Comparison of ENCODE assay signal across 8 cellular contexts in the genomic region with DNA sequence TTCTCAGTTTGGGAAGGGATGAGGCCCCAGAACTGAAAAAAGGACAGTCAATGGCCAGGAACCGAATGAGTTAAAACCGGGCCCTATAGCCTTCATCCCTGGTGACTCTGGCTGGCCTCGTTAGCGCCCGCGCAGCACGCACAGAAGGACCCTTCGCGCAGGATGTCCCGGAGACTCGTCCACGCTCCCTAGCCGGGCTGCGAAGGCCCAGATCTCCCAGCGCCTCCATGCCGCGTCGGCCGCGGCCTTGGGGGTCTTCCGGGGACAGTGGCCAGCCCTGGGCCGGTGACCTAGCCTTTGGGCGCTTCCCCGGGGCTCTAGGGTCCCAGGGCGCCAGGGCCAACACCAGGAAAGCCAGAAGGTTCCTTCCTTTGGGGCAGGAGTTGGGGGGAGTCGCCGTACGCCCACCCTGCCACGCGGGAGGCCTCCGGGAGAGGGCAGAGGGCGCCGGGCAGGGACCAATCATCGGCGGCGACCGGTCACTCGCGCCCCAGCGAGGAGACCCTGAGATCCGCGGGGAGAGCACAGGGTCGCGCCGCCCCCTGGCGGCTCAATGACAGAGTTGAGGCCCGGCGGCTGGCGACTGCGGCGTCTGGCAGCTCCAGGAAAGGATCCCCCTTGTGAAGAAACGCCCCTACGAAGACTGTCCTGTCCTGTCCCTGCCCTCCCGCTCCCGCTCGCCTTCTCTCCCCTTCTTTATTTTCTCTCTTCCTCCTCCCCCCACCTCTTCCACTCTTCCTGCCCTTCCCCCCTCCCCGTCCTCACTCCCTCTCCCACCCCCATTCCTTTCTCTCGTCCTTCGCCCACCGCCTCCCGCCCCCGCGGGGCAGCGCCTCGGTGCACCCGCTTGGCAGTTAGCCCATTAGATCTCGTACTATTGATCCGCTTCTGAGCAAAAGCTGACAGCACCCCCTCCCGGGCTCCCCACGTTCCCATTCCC.
DNase-seq lines count a peak whose midpoint lies in the region; ATAC-seq and TF ChIP-seq lines count a peak whose summit lies in the region.

No MANE protein-coding gene starts in this region.

- CTCF ChIA-PET in WTC11 (lab: Charles Lee): interaction anchor here (0.5 to 12.3 kb wide), 61 partner anchors 7 to 483 kb away, joined by 3 to 203 read pairs (median 4); a partner anchor contains a TSS

- no peaks in the 10 kb centered on the region for H3K9me3 ChIP-seq in left lung

- peaks cover 97% of the 10 kb centered on the region for H3K27me3 Mint-ChIP-seq in WTC11 (ENCODE audit: low read depth)

- no peaks in the 10 kb centered on the region for H3K36me3 Mint-ChIP-seq in WTC11

- peaks cover 39% of the 10 kb centered on the region for H3K4me1 Mint-ChIP-seq in WTC11

- H3K4me3 ChIP-seq in GM12864 (ENCODE audit: low read depth, low read length) (no peak overlapping the region), left lung (peak overlapping the region; percentile 21 to 33)

- no peak for DNase-seq in GM12864 (ENCODE audit: low read depth)
- DNase-seq in NCI-H1930 (lab: John Stamatoyannopoulos, UW): peak; percentile 32 to 72
- DNase-seq in WTC11 (ENCODE audit: low spot score): peak; percentile 87
- peak in 37 of 61 donors; percentile 12 to 78 (median 42) for DNase-seq in caudate nucleus (lab: John Stamatoyannopoulos, UW)
- DNase-seq in left lung: no peak
- peak; percentile 17 to 33 (median 26) for DNase-seq in stimulated activated CD4-positive, alpha-beta T cell treated with anti-CD3 and anti-CD28 coated beads, TNF-alpha, amount 100 ng/mL, for 4 hours (ENCODE audit: low read depth in 3 of 3)

- H3K36me3 ChIP-seq in left lung: no peaks in the 10 kb centered on the region

- H3K27ac Mint-ChIP-seq in WTC11: no peak overlapping the region

- H3K27ac ChIP-seq in caudate nucleus (ENCODE audit: low read depth, low read length): peak overlapping the region; percentile 83
- no peak overlapping the region for H3K27ac ChIP-seq in left lung

- H3K4me1 ChIP-seq in left lung: peaks cover 10 to 15% of the 10 kb centered on the region in 2 donors

- intact Hi-C loops in left lung (cut with DNase I): no loop called here

- peaks cover 46 to 100% of the 10 kb centered on the region in 2 donors for H3K27me3 ChIP-seq in left lung

- no peaks in the 10 kb centered on the region for H3K9me3 Mint-ChIP-seq in WTC11

- peak overlapping the region; percentile 80 for H3K4me3 Mint-ChIP-seq in WTC11

- TF ChIP-seq CTCF in GM12864 (IDR thresholded peaks at IDR 0.05; ENCODE audit: low read depth, low read length, missing control alignments) (peak; percentile 74), WTC11 (IDR thresholded peaks at IDR 0.05) (peak; percentile 80), left lung (IDR thresholded peaks at IDR 0.05) (peak; percentile 39 to 43)

- POLR2A ChIA-PET in WTC11 (lab: Charles Lee): interaction anchor here (0.6 kb wide), 1 partner anchor 236 kb away, joined by 4 read pairs; no protein-coding TSS in a partner anchor

- ATAC-seq in WTC11 (peak; percentile 65), left lung (peak; percentile 60), GM18867 (IDR thresholded peaks at IDR 0.05; ENCODE audit: unreplicated experiment) (no peak), GM19397 (IDR thresholded peaks at IDR 0.05; ENCODE audit: unreplicated experiment) (no peak)

TF ChIP-seq in WTC11, 78 proteins besides CTCF, POLR2A, EP300 and RAD21:
- TF ChIP-seq, protein P1, sequence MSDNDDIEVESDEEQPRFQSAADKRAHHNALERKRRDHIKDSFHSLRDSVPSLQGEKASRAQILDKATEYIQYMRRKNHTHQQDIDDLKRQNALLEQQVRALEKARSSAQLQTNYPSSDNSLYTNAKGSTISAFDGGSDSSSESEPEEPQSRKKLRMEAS (CRISPR knock-in tag; IDR thresholded peaks at IDR 0.05): peak; percentile 57; the same call in 1 of the 2 replicates
- TF ChIP-seq, protein P2, sequence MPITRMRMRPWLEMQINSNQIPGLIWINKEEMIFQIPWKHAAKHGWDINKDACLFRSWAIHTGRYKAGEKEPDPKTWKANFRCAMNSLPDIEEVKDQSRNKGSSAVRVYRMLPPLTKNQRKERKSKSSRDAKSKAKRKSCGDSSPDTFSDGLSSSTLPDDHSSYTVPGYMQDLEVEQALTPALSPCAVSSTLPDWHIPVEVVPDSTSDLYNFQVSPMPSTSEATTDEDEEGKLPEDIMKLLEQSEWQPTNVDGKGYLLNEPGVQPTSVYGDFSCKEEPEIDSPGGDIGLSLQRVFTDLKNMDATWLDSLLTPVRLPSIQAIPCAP (CRISPR knock-in tag; IDR thresholded peaks at IDR 0.05): 0 out of 2 replicates have a peak, but pooled peaks have one; percentile 42
- TF ChIP-seq, protein P3, sequence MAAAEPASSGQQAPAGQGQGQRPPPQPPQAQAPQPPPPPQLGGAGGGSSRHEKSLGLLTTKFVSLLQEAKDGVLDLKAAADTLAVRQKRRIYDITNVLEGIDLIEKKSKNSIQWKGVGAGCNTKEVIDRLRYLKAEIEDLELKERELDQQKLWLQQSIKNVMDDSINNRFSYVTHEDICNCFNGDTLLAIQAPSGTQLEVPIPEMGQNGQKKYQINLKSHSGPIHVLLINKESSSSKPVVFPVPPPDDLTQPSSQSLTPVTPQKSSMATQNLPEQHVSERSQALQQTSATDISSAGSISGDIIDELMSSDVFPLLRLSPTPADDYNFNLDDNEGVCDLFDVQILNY (CRISPR knock-in tag; IDR thresholded peaks at IDR 0.05): 0 out of 2 replicates have a peak, but pooled peaks have one; percentile 33
- peak; percentile 67; the same call in 1 of the 2 replicates for TF ChIP-seq ETV6 (CRISPR knock-in tag; IDR thresholded peaks at IDR 0.05)
- TF ChIP-seq, protein P4, sequence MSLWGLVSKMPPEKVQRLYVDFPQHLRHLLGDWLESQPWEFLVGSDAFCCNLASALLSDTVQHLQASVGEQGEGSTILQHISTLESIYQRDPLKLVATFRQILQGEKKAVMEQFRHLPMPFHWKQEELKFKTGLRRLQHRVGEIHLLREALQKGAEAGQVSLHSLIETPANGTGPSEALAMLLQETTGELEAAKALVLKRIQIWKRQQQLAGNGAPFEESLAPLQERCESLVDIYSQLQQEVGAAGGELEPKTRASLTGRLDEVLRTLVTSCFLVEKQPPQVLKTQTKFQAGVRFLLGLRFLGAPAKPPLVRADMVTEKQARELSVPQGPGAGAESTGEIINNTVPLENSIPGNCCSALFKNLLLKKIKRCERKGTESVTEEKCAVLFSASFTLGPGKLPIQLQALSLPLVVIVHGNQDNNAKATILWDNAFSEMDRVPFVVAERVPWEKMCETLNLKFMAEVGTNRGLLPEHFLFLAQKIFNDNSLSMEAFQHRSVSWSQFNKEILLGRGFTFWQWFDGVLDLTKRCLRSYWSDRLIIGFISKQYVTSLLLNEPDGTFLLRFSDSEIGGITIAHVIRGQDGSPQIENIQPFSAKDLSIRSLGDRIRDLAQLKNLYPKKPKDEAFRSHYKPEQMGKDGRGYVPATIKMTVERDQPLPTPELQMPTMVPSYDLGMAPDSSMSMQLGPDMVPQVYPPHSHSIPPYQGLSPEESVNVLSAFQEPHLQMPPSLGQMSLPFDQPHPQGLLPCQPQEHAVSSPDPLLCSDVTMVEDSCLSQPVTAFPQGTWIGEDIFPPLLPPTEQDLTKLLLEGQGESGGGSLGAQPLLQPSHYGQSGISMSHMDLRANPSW (CRISPR knock-in tag; conservative IDR thresholded peaks at IDR 0.05; ENCODE audit: low read depth): no peak

Comparison
In these comparisons a context has a peak if more than half of its experiments do, and no peak if none do; other contexts are left out.
1. DNase-seq: peak in NCI-H1930 (2 of 2), WTC11 (single experiment), caudate nucleus (37 of 61) and stimulated activated CD4-positive, alpha-beta T cell treated with anti-CD3 and anti-CD28 coated beads, TNF-alpha, amount 100 ng/mL, for 4 hours (3 of 3); none in GM12864 (single experiment) and left lung (0 of 2).
2. ATAC-seq: peak in WTC11 (single experiment) and left lung (single experiment); none in GM18867 (single experiment) and GM19397 (single experiment).
3. Peak in every context shown above with its lines, with median percentiles within 50 percentile points of each other: CTCF ChIP-seq.